2 cellular contexts compared by ENCODE assay signal in the genomic region with DNA sequence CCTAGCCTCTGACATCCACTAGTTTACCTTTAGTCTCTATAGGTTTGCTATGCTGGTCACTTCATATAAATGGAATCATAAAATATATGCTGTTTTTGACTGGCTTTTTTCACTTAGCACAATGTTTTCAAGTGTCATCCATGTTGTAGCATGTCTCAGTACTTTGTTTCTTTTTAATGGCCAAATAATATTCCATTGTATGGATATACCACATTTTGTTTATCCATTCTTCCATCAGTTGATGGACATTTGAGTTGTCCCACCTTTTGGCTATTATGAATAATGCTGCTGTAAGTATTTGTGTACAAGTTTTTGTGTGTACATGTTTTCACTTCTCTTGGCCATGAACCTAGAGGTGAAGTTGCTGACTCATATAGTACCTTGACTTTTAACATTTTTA.
TF ChIP-seq lines count a peak whose summit lies in the region.

No MANE protein-coding gene starts in this region.

TF ChIP-seq in A549, 52 proteins besides CTCF, POLR2A, EP300 and RAD21 (continued from another document):
- TF ChIP-seq, protein P1, sequence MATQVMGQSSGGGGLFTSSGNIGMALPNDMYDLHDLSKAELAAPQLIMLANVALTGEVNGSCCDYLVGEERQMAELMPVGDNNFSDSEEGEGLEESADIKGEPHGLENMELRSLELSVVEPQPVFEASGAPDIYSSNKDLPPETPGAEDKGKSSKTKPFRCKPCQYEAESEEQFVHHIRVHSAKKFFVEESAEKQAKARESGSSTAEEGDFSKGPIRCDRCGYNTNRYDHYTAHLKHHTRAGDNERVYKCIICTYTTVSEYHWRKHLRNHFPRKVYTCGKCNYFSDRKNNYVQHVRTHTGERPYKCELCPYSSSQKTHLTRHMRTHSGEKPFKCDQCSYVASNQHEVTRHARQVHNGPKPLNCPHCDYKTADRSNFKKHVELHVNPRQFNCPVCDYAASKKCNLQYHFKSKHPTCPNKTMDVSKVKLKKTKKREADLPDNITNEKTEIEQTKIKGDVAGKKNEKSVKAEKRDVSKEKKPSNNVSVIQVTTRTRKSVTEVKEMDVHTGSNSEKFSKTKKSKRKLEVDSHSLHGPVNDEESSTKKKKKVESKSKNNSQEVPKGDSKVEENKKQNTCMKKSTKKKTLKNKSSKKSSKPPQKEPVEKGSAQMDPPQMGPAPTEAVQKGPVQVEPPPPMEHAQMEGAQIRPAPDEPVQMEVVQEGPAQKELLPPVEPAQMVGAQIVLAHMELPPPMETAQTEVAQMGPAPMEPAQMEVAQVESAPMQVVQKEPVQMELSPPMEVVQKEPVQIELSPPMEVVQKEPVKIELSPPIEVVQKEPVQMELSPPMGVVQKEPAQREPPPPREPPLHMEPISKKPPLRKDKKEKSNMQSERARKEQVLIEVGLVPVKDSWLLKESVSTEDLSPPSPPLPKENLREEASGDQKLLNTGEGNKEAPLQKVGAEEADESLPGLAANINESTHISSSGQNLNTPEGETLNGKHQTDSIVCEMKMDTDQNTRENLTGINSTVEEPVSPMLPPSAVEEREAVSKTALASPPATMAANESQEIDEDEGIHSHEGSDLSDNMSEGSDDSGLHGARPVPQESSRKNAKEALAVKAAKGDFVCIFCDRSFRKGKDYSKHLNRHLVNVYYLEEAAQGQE (IDR thresholded peaks at IDR 0.05) = no peak

TF ChIP-seq in K562, 482 proteins besides CTCF, POLR2A, EP300 and RAD21 (continued from another document):
- TF ChIP-seq, protein P2, sequence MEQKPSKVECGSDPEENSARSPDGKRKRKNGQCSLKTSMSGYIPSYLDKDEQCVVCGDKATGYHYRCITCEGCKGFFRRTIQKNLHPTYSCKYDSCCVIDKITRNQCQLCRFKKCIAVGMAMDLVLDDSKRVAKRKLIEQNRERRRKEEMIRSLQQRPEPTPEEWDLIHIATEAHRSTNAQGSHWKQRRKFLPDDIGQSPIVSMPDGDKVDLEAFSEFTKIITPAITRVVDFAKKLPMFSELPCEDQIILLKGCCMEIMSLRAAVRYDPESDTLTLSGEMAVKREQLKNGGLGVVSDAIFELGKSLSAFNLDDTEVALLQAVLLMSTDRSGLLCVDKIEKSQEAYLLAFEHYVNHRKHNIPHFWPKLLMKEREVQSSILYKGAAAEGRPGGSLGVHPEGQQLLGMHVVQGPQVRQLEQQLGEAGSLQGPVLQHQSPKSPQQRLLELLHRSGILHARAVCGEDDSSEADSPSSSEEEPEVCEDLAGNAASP (IDR thresholded peaks at IDR 0.05) = no peak
- TF ChIP-seq RNF2 (IDR thresholded peaks at IDR 0.05) (no peak), POLR2AphosphoS2 (IDR thresholded peaks at IDR 0.05; ENCODE audit: low read length) (no peak), ZNF146 (CRISPR knock-in tag; IDR thresholded peaks at IDR 0.05; ENCODE audit: unreplicated experiment) (peak; percentile 63), NFIX (CRISPR knock-in tag; IDR thresholded peaks at IDR 0.05; ENCODE audit: low read depth) (no peak), ZNF354B (CRISPR knock-in tag; IDR thresholded peaks at IDR 0.05) (no peak), ZFPM2 (CRISPR knock-in tag; IDR thresholded peaks at IDR 0.05) (no peak), GATAD2B (IDR thresholded peaks at IDR 0.05; ENCODE audit: borderline replicate concordance) (no peak), ZNF324 (CRISPR knock-in tag; IDR thresholded peaks at IDR 0.05) (no peak), MCM3 (IDR thresholded peaks at IDR 0.05) (no peak), FOXM1 (IDR thresholded peaks at IDR 0.05; ENCODE audit: low read depth) (no peak), FOXM1 (CRISPR knock-in tag; IDR thresholded peaks at IDR 0.05; ENCODE audit: low read depth) (no peak), RBM25 (IDR thresholded peaks at IDR 0.05; ENCODE audit: low read depth, low read length, severe bottlenecking) (peak; percentile 52), YY1 (IDR thresholded peaks at IDR 0.05; ENCODE audit: borderline replicate concordance in 1 of 3, control insufficient read depth in 1 of 3, extremely low read depth in 1 of 3, insufficient read depth in 3 of 3, insufficient read length in 1 of 3, insufficient replicate concordance in 2 of 3, low read depth in 1 of 3, low read length in 2 of 3) (no peak), ZNF232 (CRISPR knock-in tag; IDR thresholded peaks at IDR 0.05) (no peak), SMARCA4 (IDR thresholded peaks at IDR 0.05) (no peak), ZNF41 (CRISPR knock-in tag; conservative IDR thresholded peaks at IDR 0.05) (no peak)
TF ChIP-seq in K562: peak in this region for 3.
